In the genomic region with DNA sequence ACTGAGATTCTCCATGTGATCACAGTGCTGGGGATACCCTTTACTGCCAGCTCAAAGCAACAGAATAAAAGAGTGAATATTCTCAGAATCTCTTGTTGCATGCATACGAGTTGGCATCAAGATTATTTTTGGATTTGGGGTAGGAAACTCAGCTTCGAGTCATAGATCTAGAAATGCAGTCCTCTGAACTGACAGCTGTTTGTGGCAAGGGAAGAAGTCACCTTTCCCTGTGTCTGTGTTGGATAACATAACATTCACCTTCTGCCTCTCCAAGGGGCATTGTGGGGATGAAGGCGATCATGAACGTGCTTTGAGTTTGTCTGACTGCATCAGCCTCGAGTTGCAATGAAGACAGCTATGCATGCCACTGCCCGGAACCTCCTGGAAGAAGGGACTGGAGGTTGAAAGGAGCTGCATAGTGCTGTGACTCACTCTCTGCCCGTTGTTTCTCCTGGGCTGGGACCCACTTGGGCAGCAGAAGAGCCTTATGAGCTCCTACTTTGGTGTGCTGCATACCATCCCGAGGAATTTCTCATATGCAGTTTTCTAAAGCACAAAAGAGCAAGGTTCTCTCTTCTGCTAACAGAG, we compare ENCODE assay signal across 2 cellular contexts.
TF ChIP-seq lines count a peak whose summit lies in the region.

No MANE protein-coding gene starts in this region.

TF ChIP-seq in IMR-90, 13 proteins besides CTCF, POLR2A, EP300 and RAD21:
- peak; percentile 71 for TF ChIP-seq FOS (IDR thresholded peaks at IDR 0.05; ENCODE audit: low read depth, low read length)
- 0 out of 2 replicates have a peak, but pooled peaks have one; percentile 3 for TF ChIP-seq CEBPB (IDR thresholded peaks at IDR 0.05; ENCODE audit: low read depth, low read length)
- no peak for TF ChIP-seq USF2 (IDR thresholded peaks at IDR 0.05; ENCODE audit: low read depth, low read length)
- TF ChIP-seq MAFK (IDR thresholded peaks at IDR 0.05; ENCODE audit: low read depth, low read length): no peak
- no peak for TF ChIP-seq SMC3 (IDR thresholded peaks at IDR 0.05; ENCODE audit: low read depth, low read length)
TF ChIP-seq in IMR-90: peak in this region for 2.

TF ChIP-seq in liver, 16 proteins besides CTCF, POLR2A, EP300 and RAD21:
- TF ChIP-seq TAF1 (conservative IDR thresholded peaks at IDR 0.05) (no peak), SP1 (IDR thresholded peaks at IDR 0.05) (no peak)
- TF ChIP-seq, protein P1, sequence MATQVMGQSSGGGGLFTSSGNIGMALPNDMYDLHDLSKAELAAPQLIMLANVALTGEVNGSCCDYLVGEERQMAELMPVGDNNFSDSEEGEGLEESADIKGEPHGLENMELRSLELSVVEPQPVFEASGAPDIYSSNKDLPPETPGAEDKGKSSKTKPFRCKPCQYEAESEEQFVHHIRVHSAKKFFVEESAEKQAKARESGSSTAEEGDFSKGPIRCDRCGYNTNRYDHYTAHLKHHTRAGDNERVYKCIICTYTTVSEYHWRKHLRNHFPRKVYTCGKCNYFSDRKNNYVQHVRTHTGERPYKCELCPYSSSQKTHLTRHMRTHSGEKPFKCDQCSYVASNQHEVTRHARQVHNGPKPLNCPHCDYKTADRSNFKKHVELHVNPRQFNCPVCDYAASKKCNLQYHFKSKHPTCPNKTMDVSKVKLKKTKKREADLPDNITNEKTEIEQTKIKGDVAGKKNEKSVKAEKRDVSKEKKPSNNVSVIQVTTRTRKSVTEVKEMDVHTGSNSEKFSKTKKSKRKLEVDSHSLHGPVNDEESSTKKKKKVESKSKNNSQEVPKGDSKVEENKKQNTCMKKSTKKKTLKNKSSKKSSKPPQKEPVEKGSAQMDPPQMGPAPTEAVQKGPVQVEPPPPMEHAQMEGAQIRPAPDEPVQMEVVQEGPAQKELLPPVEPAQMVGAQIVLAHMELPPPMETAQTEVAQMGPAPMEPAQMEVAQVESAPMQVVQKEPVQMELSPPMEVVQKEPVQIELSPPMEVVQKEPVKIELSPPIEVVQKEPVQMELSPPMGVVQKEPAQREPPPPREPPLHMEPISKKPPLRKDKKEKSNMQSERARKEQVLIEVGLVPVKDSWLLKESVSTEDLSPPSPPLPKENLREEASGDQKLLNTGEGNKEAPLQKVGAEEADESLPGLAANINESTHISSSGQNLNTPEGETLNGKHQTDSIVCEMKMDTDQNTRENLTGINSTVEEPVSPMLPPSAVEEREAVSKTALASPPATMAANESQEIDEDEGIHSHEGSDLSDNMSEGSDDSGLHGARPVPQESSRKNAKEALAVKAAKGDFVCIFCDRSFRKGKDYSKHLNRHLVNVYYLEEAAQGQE (IDR thresholded peaks at IDR 0.05): no peak
